10 cellular contexts compared by ENCODE assay signal in the genomic region with DNA sequence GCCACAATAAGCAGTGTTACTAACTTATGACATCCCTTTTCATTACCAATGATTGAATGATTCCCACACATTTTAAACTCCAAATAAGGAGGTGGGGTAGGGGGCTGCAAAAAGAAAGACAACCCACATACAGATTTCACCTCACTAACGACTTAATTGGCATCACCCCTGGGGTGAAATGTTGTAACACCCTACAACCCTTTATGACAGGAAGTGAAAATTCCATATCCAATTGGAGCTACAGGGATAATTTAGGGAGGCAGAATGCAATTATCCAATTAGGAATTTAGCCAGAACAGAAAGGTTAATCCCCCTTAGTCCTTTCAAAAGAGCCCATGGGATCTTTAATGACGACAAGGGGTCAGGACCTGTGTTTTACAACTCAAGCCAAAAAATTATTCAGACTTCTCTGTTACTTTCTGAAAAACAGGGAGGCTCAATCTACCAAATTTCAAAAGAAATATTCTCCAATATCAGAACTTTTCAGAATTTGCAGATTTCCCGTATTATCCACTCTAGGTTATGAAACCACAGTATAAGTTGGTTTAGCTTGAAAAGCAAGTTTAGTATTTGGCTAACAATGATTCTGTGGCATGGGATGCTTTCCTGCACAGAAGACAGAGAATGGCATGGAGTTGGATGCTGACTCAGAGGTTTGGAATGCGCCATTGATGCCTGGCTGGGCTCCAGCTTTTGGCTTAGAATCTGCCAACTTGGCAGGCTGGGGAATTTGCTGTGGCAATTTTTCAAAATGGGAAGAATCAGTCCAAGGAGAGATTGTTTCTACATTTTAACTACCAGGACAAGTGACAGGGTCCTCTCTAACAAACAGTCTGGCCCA.
DNase-seq lines count a peak whose midpoint lies in the region; TF ChIP-seq lines count a peak whose summit lies in the region.
"Had no signal": no experiment of that assay in that cellular context is flagged by ENCODE, and none has a peak within 500 bp of the region (broad histone marks: within the 10 kb centered on the region; RNA-seq: fewer than 3 reads in every experiment).

No MANE protein-coding gene starts in this region.

- no peaks in the 10 kb centered on the region for H3K27me3 Mint-ChIP-seq in Calu3 (ENCODE audit: unreplicated experiment)
- H3K27me3 Mint-ChIP-seq in activated CD4-positive, alpha-beta memory T cell treated with anti-CD3 and anti-CD28 coated beads for 36 hours: no peaks in the 10 kb centered on the region

- H3K27me3 ChIP-seq in mesendoderm (ENCODE audit: insufficient read depth, low read length, poor library complexity) (no peaks in the 10 kb centered on the region), uterus (no peaks in the 10 kb centered on the region)

- CTCF ChIA-PET in Calu3 (lab: Charles Lee): no interaction called here
- CTCF ChIA-PET in activated CD4-positive, alpha-beta memory T cell treated with anti-CD3 and anti-CD28 coated beads for 36 hours (lab: Charles Lee): no interaction called here

- H3K4ac ChIP-seq in mesendoderm (ENCODE audit: low read depth, low read length): no peak overlapping the region

- no CpG with 5 or more reads among the region's 4 CpGs for whole genome bisulfite sequencing in mesendoderm (ENCODE audit: extremely low coverage, insufficient coverage, low lambda C conversion rate)

- peaks cover 5% of the 10 kb centered on the region for H3K36me3 Mint-ChIP-seq in Calu3 (ENCODE audit: insufficient read depth, unreplicated experiment)
- H3K36me3 Mint-ChIP-seq in activated CD4-positive, alpha-beta memory T cell treated with anti-CD3 and anti-CD28 coated beads for 36 hours: no peaks in the 10 kb centered on the region
- H3K36me3 Mint-ChIP-seq: natural killer cell had no signal

- no peak overlapping the region for H3K4me2 ChIP-seq in mesendoderm (ENCODE audit: low read length)

- no peak overlapping the region for H3K27ac Mint-ChIP-seq in Calu3 (ENCODE audit: unreplicated experiment)
- H3K27ac Mint-ChIP-seq in activated CD4-positive, alpha-beta memory T cell treated with anti-CD3 and anti-CD28 coated beads for 36 hours: no peak overlapping the region
- H3K27ac Mint-ChIP-seq: natural killer cell had no signal

- no peak overlapping the region for H3K4me3 Mint-ChIP-seq in Calu3 (ENCODE audit: low read depth, unreplicated experiment)
- H3K4me3 Mint-ChIP-seq in activated CD4-positive, alpha-beta memory T cell treated with anti-CD3 and anti-CD28 coated beads for 36 hours: no peak overlapping the region
- H3K4me3 Mint-ChIP-seq: natural killer cell had no signal

- TF ChIP-seq POLR2A in uterus (IDR thresholded peaks at IDR 0.05): no peak

- POLR2A ChIA-PET in activated CD4-positive, alpha-beta memory T cell treated with anti-CD3 and anti-CD28 coated beads for 36 hours (lab: Charles Lee): no interaction called here

- no peak overlapping the region for H2AK5ac ChIP-seq in mesendoderm (ENCODE audit: low read length)

- no peaks in the 10 kb centered on the region for H3K9me3 ChIP-seq in uterus

- H3K4me1 Mint-ChIP-seq in Calu3 (ENCODE audit: low read depth, unreplicated experiment): no peaks in the 10 kb centered on the region
- H3K4me1 Mint-ChIP-seq in activated CD4-positive, alpha-beta memory T cell treated with anti-CD3 and anti-CD28 coated beads for 36 hours (ENCODE audit: low read depth): no peaks in the 10 kb centered on the region
- H3K4me1 Mint-ChIP-seq: natural killer cell had no signal

- no peaks in the 10 kb centered on the region for H3K79me2 ChIP-seq in mesendoderm (ENCODE audit: control insufficient read depth, insufficient read depth, low read length)

- H4K8ac ChIP-seq in mesendoderm (ENCODE audit: low read depth, low read length): no peak overlapping the region

- H3K23ac ChIP-seq in mesendoderm (ENCODE audit: low read length): no peak overlapping the region

- no peaks in the 10 kb centered on the region for H3K79me1 ChIP-seq in mesendoderm (ENCODE audit: low read length)

- H3K56ac ChIP-seq in mesendoderm (ENCODE audit: low read length): no peak overlapping the region

- no peak overlapping the region for H4K5ac ChIP-seq in mesendoderm (ENCODE audit: low read length)

- H3K9ac ChIP-seq in mesendoderm (ENCODE audit: low read length): no peak overlapping the region

- intact Hi-C loops in Calu3 (cut with micrococcal nuclease; ENCODE audit: unreplicated experiment): no loop called here
- intact Hi-C loops in activated CD4-positive, alpha-beta memory T cell treated with anti-CD3 and anti-CD28 coated beads for 36 hours (cut with micrococcal nuclease): no loop called here
- intact Hi-C loops in uterus (cut with DNase I; ENCODE audit: low total_unique reads): no loop called here

- H2BK15ac ChIP-seq in mesendoderm (replicated peaks; ENCODE audit: low read depth): no peak overlapping the region

- H3K4me3 ChIP-seq in mesendoderm (ENCODE audit: low read length) (no peak overlapping the region), uterus (no peak overlapping the region)

- no peak overlapping the region for H3K27ac ChIP-seq in mesendoderm (ENCODE audit: low read depth, low read length)
- no peak overlapping the region for H3K27ac ChIP-seq in uterus
- H3K27ac ChIP-seq: epithelial cell of prostate had no signal

- H2BK5ac ChIP-seq in mesendoderm (ENCODE audit: low read length): no peak overlapping the region

- no peaks in the 10 kb centered on the region for H3K9me3 Mint-ChIP-seq in Calu3 (ENCODE audit: low read depth, unreplicated experiment)
- H3K9me3 Mint-ChIP-seq in activated CD4-positive, alpha-beta memory T cell treated with anti-CD3 and anti-CD28 coated beads for 36 hours: peaks cover 12% of the 10 kb centered on the region

- H2BK120ac ChIP-seq in mesendoderm (ENCODE audit: low read depth, low read length): no peak overlapping the region

- H3K4me1 ChIP-seq in mesendoderm (ENCODE audit: control insufficient read depth, low read depth, low read length) (peaks cover 8% of the 10 kb centered on the region), uterus (no peaks in the 10 kb centered on the region)

- DNase-seq in Calu3 (peak; percentile 71), NCI-H128 (lab: John Stamatoyannopoulos, UW; ENCODE audit: unreplicated experiment) (peak; percentile 77), cerebellar cortex (ENCODE audit: low spot score) (peak; percentile 16), mesendoderm (peak; percentile 82), uterus (no peak), NCI-H2171 treated with DMSO at 0.1 percent for 48 hours (lab: John Stamatoyannopoulos, UW) (no peak), SHP77 (lab: John Stamatoyannopoulos, UW) (no peak)
- DNase-seq in activated CD4-positive, alpha-beta memory T cell treated with anti-CD3 and anti-CD28 coated beads for 36 hours: no peak
- DNase-seq: natural killer cell had no signal

- H3K18ac ChIP-seq in mesendoderm (ENCODE audit: low read length): no peak overlapping the region

- TF ChIP-seq CTCF in Calu3 (IDR thresholded peaks at IDR 0.05; ENCODE audit: unreplicated experiment): no peak
- no peak for TF ChIP-seq CTCF in uterus (IDR thresholded peaks at IDR 0.05)

- no peaks in the 10 kb centered on the region for H3K36me3 ChIP-seq in mesendoderm (ENCODE audit: control insufficient read depth, insufficient read depth, low read length)
- H3K36me3 ChIP-seq in uterus: no peaks in the 10 kb centered on the region

- BruUV-seq in Calu3 (replicated peaks; lab: Mats Ljungman, UMichigan): no TSS peak

Comparison
In these comparisons a context has a peak if more than half of its experiments do, and no peak if none do; other contexts are left out.
1. DNase-seq: peak in Calu3 (single experiment), NCI-H128 (single experiment), cerebellar cortex (single experiment) and mesendoderm (single experiment); none in activated CD4-positive, alpha-beta memory T cell treated with anti-CD3 and anti-CD28 coated beads for 36 hours (single experiment), uterus (0 of 2), NCI-H2171 treated with DMSO at 0.1 percent for 48 hours (single experiment) and SHP77 (0 of 2).